Comparison of ENCODE assay signal across 25 cellular contexts in genomic region chr6:34131326-34132081, GRCh38. TPM values are rescaled to one million over a fixed set of nuclear protein-coding genes. Genes with fewer than 3 reads are reported as not detected.
DNase-seq lines count a peak whose midpoint lies in the region; ATAC-seq and TF ChIP-seq lines count a peak whose summit lies in the region.
"Had no signal": no experiment of that assay in that cellular context is flagged by ENCODE, and none has a peak within 500 bp of the region (broad histone marks: within the 10 kb centered on the region; RNA-seq: fewer than 3 reads in every experiment).

No MANE protein-coding gene starts in this region.

- no peaks in the 10 kb centered on the region for H3K79me1 ChIP-seq in mesendoderm (ENCODE audit: low read length)

- no peak overlapping the region for H2BK120ac ChIP-seq in mesendoderm (ENCODE audit: low read depth, low read length)

- H3K4me3 ChIP-seq in mesendoderm (ENCODE audit: low read length) (no peak overlapping the region), BE2C (ENCODE audit: low read depth, low read length) (no peak overlapping the region)
- H3K4me3 ChIP-seq: SK-N-MC, smooth muscle cell, thyroid gland had no signal

- no peak overlapping the region for H3K23ac ChIP-seq in mesendoderm (ENCODE audit: low read length)

- peaks cover 3% of the 10 kb centered on the region for H3K4me1 ChIP-seq in mesendoderm (ENCODE audit: control insufficient read depth, low read depth, low read length)
- H3K4me1 ChIP-seq in BE2C, result peaks cover 4% of the 10 kb centered on the region; the same call in 1 of the 2 replicates
- H3K4me1 ChIP-seq: thyroid gland had no signal

- peak overlapping the region; percentile 51 for H3K56ac ChIP-seq in mesendoderm (ENCODE audit: low read length)

- ATAC-seq in GM18511 (IDR thresholded peaks at IDR 0.05; ENCODE audit: unreplicated experiment), result no peak
- ATAC-seq: activated T-helper 17 cell treated with anti-CD3 and anti-CD28 coated beads, Interleukin-2, amount 50 U/mL, for 72 hours; esophagus mucosa; stimulated activated naive CD8-positive, alpha-beta T cell treated with anti-CD3 and anti-CD28 coated beads, Interleukin-15, Interleukin-2, amounts not matched to agents 100 U/mL and 50 U/mL, for 24 hours had no signal

- H3K18ac ChIP-seq in mesendoderm (ENCODE audit: low read length), result no peak overlapping the region

- H4K5ac ChIP-seq in mesendoderm (ENCODE audit: low read length), result no peak overlapping the region

- peak overlapping the region; percentile 9 for H2BK5ac ChIP-seq in mesendoderm (ENCODE audit: low read length)

- H3K9ac ChIP-seq in mesendoderm (ENCODE audit: low read length), result no peak overlapping the region

- no peaks in the 10 kb centered on the region for H3K9me3 ChIP-seq in BE2C
- H3K9me3 ChIP-seq: thyroid gland had no signal

- H3K36me3 ChIP-seq in mesendoderm (ENCODE audit: control insufficient read depth, insufficient read depth, low read length) (no peaks in the 10 kb centered on the region), BE2C (no peaks in the 10 kb centered on the region)
- H3K36me3 ChIP-seq: thyroid gland had no signal

- H2AK5ac ChIP-seq in mesendoderm (ENCODE audit: low read length), result no peak overlapping the region

- no peak overlapping the region for H2BK15ac ChIP-seq in mesendoderm (replicated peaks; ENCODE audit: low read depth)

- no CpG with 5 or more reads among the region's 9 CpGs for WGBS in mesendoderm (ENCODE audit: extremely low coverage, insufficient coverage, low lambda C conversion rate)

- no peak overlapping the region for H3K4me2 ChIP-seq in mesendoderm (ENCODE audit: low read length)
- H3K4me2 ChIP-seq: smooth muscle cell had no signal

- TF ChIP-seq CTCF in BE2C (IDR thresholded peaks at IDR 0.05; ENCODE audit: low read depth, low read length), result no peak

- peak overlapping the region; percentile 30 for H3K27ac ChIP-seq in mesendoderm (ENCODE audit: low read depth, low read length)
- H3K27ac ChIP-seq: 22Rv1, SK-N-MC, thyroid gland had no signal

- H3K27me3 ChIP-seq in mesendoderm (ENCODE audit: insufficient read depth, low read length, poor library complexity) (no peaks in the 10 kb centered on the region), BE2C (no peaks in the 10 kb centered on the region)
- H3K27me3 ChIP-seq: thyroid gland had no signal

- DNase-seq in DMS53 (lab: John Stamatoyannopoulos, UW) (peak; percentile 21), DMS53 treated with DMSO at 0.1 percent for 48 hours (lab: John Stamatoyannopoulos, UW; ENCODE audit: unreplicated experiment) (no peak), NCI-H2029 (lab: John Stamatoyannopoulos, UW) (peak; percentile 33), cerebellar cortex (ENCODE audit: low spot score) (peak; percentile 68), mesendoderm (peak; percentile 73), GM19238 (ENCODE audit: insufficient read length, low spot score) (no peak), BE2C (no peak)
- DNase-seq: activated CD4-positive, alpha-beta T cell treated with anti-CD3 and anti-CD28 coated beads, Interleukin-2, amount 50 U/mL, for 1 hour; activated naive CD8-positive, alpha-beta T cell treated with anti-CD3 and anti-CD28 coated beads for 36 hours; effector CD4-positive, alpha-beta T cell; foreskin melanocyte; NCI-H2081 treated with DMSO at 0.1 percent for 48 hours; NCI-H510A; occipital lobe; RPMI8226; stimulated activated CD4-positive, alpha-beta T cell treated with anti-CD3 and anti-CD28 coated beads, Interleukin-2, amount 100 ng/mL, for 48 hours; stimulated activated naive CD8-positive, alpha-beta T cell treated with anti-CD3 and anti-CD28 coated beads, Interleukin-15, Interleukin-2, amounts not matched to agents 100 U/mL and 50 U/mL, for 24 hours; T-helper 2 cell; thyroid gland had no signal

- H3K79me2 ChIP-seq in mesendoderm (ENCODE audit: control insufficient read depth, insufficient read depth, low read length), result no peaks in the 10 kb centered on the region

- no peak overlapping the region for H4K8ac ChIP-seq in mesendoderm (ENCODE audit: low read depth, low read length)

- H3K4ac ChIP-seq in mesendoderm (ENCODE audit: low read depth, low read length), result no peak overlapping the region

RNA-seq across cellular contexts. Expression of gene GRM4, which starts 14.4 kb away (rescaled TPM):
- polyA plus RNA-seq in mesendoderm (2013, experiment 1 of 2), result 26.7 TPM
- 26.5 TPM for polyA plus RNA-seq in mesendoderm (2013, experiment 2 of 2)
- polyA plus RNA-seq in BE2C (2012; ENCODE audit: insufficient read depth, insufficient read length, low read depth), result 0.79 TPM

Comparison
In these comparisons a context has a peak if more than half of its experiments do, and no peak if none do; other contexts are left out.
1. DNase-seq: peak in DMS53 (single experiment), NCI-H2029 (single experiment), cerebellar cortex (single experiment) and mesendoderm (single experiment); none in DMS53 treated with DMSO at 0.1 percent for 48 hours (single experiment), GM19238 (single experiment) and BE2C (single experiment).